ENCODE assay signal across 8 cellular contexts in the genomic region with DNA sequence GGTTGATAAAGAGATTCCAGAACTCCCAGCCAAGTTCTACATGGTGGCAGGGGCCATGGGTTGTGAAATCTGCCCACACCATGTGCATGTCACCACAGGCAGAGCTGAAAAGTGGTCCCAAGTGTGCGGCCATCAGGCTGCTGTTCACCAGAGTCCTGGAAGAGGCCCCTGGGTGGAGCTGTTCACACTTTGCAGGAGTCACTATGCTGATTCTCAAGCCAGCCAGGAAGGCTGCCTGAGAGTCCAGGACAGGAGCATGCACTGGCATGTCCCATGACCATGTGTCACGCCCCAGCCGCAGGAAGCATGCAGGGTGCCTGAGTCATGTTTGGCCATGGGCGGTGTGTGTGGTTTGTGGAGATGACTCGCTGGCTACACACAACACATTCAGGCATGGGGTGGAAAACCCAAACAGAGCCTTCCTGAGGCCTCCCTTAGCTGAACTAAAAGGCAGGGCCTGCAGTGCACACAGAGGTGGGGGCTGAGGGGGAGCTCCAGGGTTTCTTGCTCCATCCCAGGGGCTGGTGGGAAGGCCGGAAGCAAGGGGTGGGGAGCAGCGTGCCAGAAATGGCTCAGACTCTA. TPM values are rescaled to one million over a fixed set of nuclear protein-coding genes. Genes with fewer than 3 reads are reported as not detected.
DNase-seq lines count a peak whose midpoint lies in the region; TF ChIP-seq lines count a peak whose summit lies in the region.

No MANE protein-coding gene starts in this region.

- no peaks in the 10 kb centered on the region for H3K9me2 ChIP-seq in GM23248 (ENCODE audit: insufficient read depth)

- H3K9me3 ChIP-seq in GM23248 (ENCODE audit: low read depth) (no peaks in the 10 kb centered on the region), endodermal cell (ENCODE audit: control insufficient read depth, low read length) (no peaks in the 10 kb centered on the region), neural progenitor cell (ENCODE audit: low read depth) (no peaks in the 10 kb centered on the region)

- peak overlapping the region; percentile 67 for H3K9ac ChIP-seq in GM23248
- H3K9ac ChIP-seq in endodermal cell (ENCODE audit: extremely low read depth, low read length, poor library complexity, severe bottlenecking), result no peak overlapping the region
- no peak overlapping the region for H3K9ac ChIP-seq in neural progenitor cell

- no peaks in the 10 kb centered on the region for H3K4me1 Mint-ChIP-seq in endodermal cell
- peaks cover 18% of the 10 kb centered on the region for H3K4me1 Mint-ChIP-seq in neural progenitor cell

- H3K79me2 ChIP-seq in GM23248 (ENCODE audit: insufficient read depth), result no peaks in the 10 kb centered on the region
- H3K79me2 ChIP-seq in neural progenitor cell (ENCODE audit: low read depth), result no peaks in the 10 kb centered on the region

- DNase-seq in COLO829 (ENCODE audit: low spot score), result peak; percentile 98
- peak; percentile 100 for DNase-seq in GM23248
- DNase-seq in NCI-H226, result peak; percentile 97
- peak; percentile 64 to 71 for DNase-seq in activated CD8-positive, alpha-beta memory T cell treated with anti-CD3 and anti-CD28 coated beads for 4 hours (ENCODE audit: low read depth in 2 of 2)
- DNase-seq in endodermal cell, result no peak
- DNase-seq in neural progenitor cell (ENCODE audit: low spot score), result peak; percentile 31
- DNase-seq in stromal cell of bone marrow (ENCODE audit: low read depth), result peak; percentile 100
- DNase-seq in OCI-M2 (lab: John Stamatoyannopoulos, UW; ENCODE audit: unreplicated experiment), result no peak

- peak overlapping the region; percentile 19 for H3K4me2 ChIP-seq in GM23248 (ENCODE audit: unreplicated experiment)
- no peak overlapping the region for H3K4me2 ChIP-seq in neural progenitor cell

- H4K20me1 ChIP-seq in GM23248 (ENCODE audit: insufficient read depth) (no peaks in the 10 kb centered on the region), neural progenitor cell (ENCODE audit: low read depth) (no peaks in the 10 kb centered on the region)

- H3K36me3 Mint-ChIP-seq in endodermal cell (ENCODE audit: low read depth), result no peaks in the 10 kb centered on the region
- H3K36me3 Mint-ChIP-seq in neural progenitor cell, result no peaks in the 10 kb centered on the region

- no peaks in the 10 kb centered on the region for H3K36me3 ChIP-seq in GM23248 (ENCODE audit: low read depth)
- H3K36me3 ChIP-seq in endodermal cell (ENCODE audit: control insufficient read depth, insufficient read depth, low read length), result no peaks in the 10 kb centered on the region
- no peaks in the 10 kb centered on the region for H3K36me3 ChIP-seq in neural progenitor cell

- H3K27me3 Mint-ChIP-seq in endodermal cell (ENCODE audit: insufficient read depth), result no peaks in the 10 kb centered on the region
- peaks cover 3% of the 10 kb centered on the region for H3K27me3 Mint-ChIP-seq in neural progenitor cell (ENCODE audit: insufficient read depth, low read depth)

- H3K27me3 ChIP-seq in GM23248 (replicated peaks; ENCODE audit: insufficient read depth), result no peaks in the 10 kb centered on the region
- no peaks in the 10 kb centered on the region for H3K27me3 ChIP-seq in endodermal cell (ENCODE audit: control insufficient read depth, insufficient read depth, low read length, poor library complexity, severe bottlenecking)
- no peaks in the 10 kb centered on the region for H3K27me3 ChIP-seq in neural progenitor cell

- H3K4me3 Mint-ChIP-seq in endodermal cell, result no peak overlapping the region
- no peak overlapping the region for H3K4me3 Mint-ChIP-seq in neural progenitor cell

- peak overlapping the region; percentile 63 for H2AFZ ChIP-seq in GM23248
- H2AFZ ChIP-seq in neural progenitor cell (replicated peaks), result no peak overlapping the region

- H3K27ac Mint-ChIP-seq in endodermal cell, result no peak overlapping the region
- H3K27ac Mint-ChIP-seq in neural progenitor cell, result peak overlapping the region; percentile 4

- H3F3A ChIP-seq in GM23248 (ENCODE audit: insufficient read depth), result peaks cover 6% of the 10 kb centered on the region
- H3F3A ChIP-seq in neural progenitor cell (ENCODE audit: low read depth), result no peaks in the 10 kb centered on the region

- TF ChIP-seq CTCF in endodermal cell (conservative IDR thresholded peaks at IDR 0.05) (peak; percentile 22), neural progenitor cell (IDR thresholded peaks at IDR 0.05) (no peak)

- in situ Hi-C loops in GM23248 (cut with MboI), result no loop called here

- 1 to 2% methylated on average over 7 of the region's 7 CpGs for WGBS in GM23248 (ENCODE audit: low coverage in 1 of 2, low lambda C conversion rate in 2 of 2, missing lambda C conversion rate in 2 of 2), 2 experiments
- WGBS in endodermal cell (ENCODE audit: insufficient coverage in 1 of 2, insufficient read length in 1 of 2), 2 experiments, result 83 to 92% methylated on average over 2 to 7 of the region's 7 CpGs

- H3K4me1 ChIP-seq in GM23248 (ENCODE audit: insufficient read depth), result peaks cover 28% of the 10 kb centered on the region
- no peaks in the 10 kb centered on the region for H3K4me1 ChIP-seq in endodermal cell (ENCODE audit: control insufficient read depth, insufficient read depth, low read length)
- H3K4me1 ChIP-seq in neural progenitor cell, result no peaks in the 10 kb centered on the region

- no peaks in the 10 kb centered on the region for H3K9me3 Mint-ChIP-seq in endodermal cell
- no peaks in the 10 kb centered on the region for H3K9me3 Mint-ChIP-seq in neural progenitor cell

- H3K27ac ChIP-seq in GM23248 (peak overlapping the region; percentile 72), endodermal cell (ENCODE audit: low read depth, low read length) (no peak overlapping the region), neural progenitor cell (no peak overlapping the region)

- H3K4me3 ChIP-seq in GM23248 (no peak overlapping the region), endodermal cell (ENCODE audit: low read length) (no peak overlapping the region), neural progenitor cell (no peak overlapping the region)

RNA-seq across cellular contexts. Expression of a gene that starts 19.5 kb away (rescaled TPM):
- 4.0 and 4.4 TPM in 2 replicates for total RNA-seq in GM23248 (2014; rRNA removed; shearing (Covaris generic))
- polyA plus RNA-seq in GM23248 (2016; fragmentation: Nextera tagmentation; extraction: Ambion mirVana), result 2.2 and 4.4 TPM in 2 replicates
- total RNA-seq in endodermal cell (1 to 10 TPM; 5.4 to 6.0 TPM), neural progenitor cell (ENCODE audit: low replicate concordance) (1.9 and 5.3 TPM in 2 replicates)
- 4.1 TPM for polyA plus RNA-seq in endodermal cell (2013, experiment 1 of 2)
- 4.3 TPM for polyA plus RNA-seq in endodermal cell (2013, experiment 2 of 2)

RNA-seq across cellular contexts. Expression of a gene that starts 28.3 kb away (rescaled TPM):
- total RNA-seq in GM23248 (2014; rRNA removed; shearing (Covaris generic)), result 11.9 and 28.3 TPM in 2 replicates
- 12.8 and 15.4 TPM in 2 replicates for polyA plus RNA-seq in GM23248 (2016; fragmentation: Nextera tagmentation; extraction: Ambion mirVana)
- 10 to 100 TPM; 17.5 to 19.9 TPM for total RNA-seq in endodermal cell
- polyA plus RNA-seq in endodermal cell (2013, experiment 1 of 2), result 8.8 TPM
- polyA plus RNA-seq in endodermal cell (2013, experiment 2 of 2), result 9.8 TPM
- 9.9 and 20.6 TPM in 2 replicates for total RNA-seq in neural progenitor cell (ENCODE audit: low replicate concordance)

RNA-seq across cellular contexts. Expression of a gene that starts 33.7 kb away (rescaled TPM):
- total RNA-seq in GM23248 (2014; rRNA removed; shearing (Covaris generic)), result 118 and 150 TPM in 2 replicates
- polyA plus RNA-seq in GM23248 (2016; fragmentation: Nextera tagmentation; extraction: Ambion mirVana), result 251 and 259 TPM in 2 replicates
- 100 to 1,000 TPM; 136 to 149 TPM for total RNA-seq in endodermal cell
- 145 TPM for polyA plus RNA-seq in endodermal cell (2013, experiment 1 of 2)
- 144 TPM for polyA plus RNA-seq in endodermal cell (2013, experiment 2 of 2)
- 83.8 and 143 TPM in 2 replicates for total RNA-seq in neural progenitor cell (ENCODE audit: low replicate concordance)

RNA-seq across cellular contexts. Expression of a gene that starts 50.9 kb away (rescaled TPM):
- 26.1 and 31.3 TPM in 2 replicates for total RNA-seq in GM23248 (2014; rRNA removed; shearing (Covaris generic))
- 19.1 and 19.9 TPM in 2 replicates for polyA plus RNA-seq in GM23248 (2016; fragmentation: Nextera tagmentation; extraction: Ambion mirVana)
- total RNA-seq in endodermal cell, result 10 to 100 TPM; 22.7 to 24.1 TPM
- polyA plus RNA-seq in endodermal cell (2013, experiment 1 of 2), result 28.1 TPM
- polyA plus RNA-seq in endodermal cell (2013, experiment 2 of 2), result 28.9 TPM
- total RNA-seq in neural progenitor cell (ENCODE audit: low replicate concordance), result 19.4 and 23.9 TPM in 2 replicates

Comparison
In these comparisons a context has a peak if more than half of its experiments do, and no peak if none do; other contexts are left out.
1. DNase-seq: peak in COLO829 (single experiment), GM23248 (single experiment), NCI-H226 (single experiment), activated CD8-positive, alpha-beta memory T cell treated with anti-CD3 and anti-CD28 coated beads for 4 hours (2 of 2), neural progenitor cell (single experiment) and stromal cell of bone marrow (single experiment); none in endodermal cell (single experiment) and OCI-M2 (single experiment).